In the genomic region with DNA sequence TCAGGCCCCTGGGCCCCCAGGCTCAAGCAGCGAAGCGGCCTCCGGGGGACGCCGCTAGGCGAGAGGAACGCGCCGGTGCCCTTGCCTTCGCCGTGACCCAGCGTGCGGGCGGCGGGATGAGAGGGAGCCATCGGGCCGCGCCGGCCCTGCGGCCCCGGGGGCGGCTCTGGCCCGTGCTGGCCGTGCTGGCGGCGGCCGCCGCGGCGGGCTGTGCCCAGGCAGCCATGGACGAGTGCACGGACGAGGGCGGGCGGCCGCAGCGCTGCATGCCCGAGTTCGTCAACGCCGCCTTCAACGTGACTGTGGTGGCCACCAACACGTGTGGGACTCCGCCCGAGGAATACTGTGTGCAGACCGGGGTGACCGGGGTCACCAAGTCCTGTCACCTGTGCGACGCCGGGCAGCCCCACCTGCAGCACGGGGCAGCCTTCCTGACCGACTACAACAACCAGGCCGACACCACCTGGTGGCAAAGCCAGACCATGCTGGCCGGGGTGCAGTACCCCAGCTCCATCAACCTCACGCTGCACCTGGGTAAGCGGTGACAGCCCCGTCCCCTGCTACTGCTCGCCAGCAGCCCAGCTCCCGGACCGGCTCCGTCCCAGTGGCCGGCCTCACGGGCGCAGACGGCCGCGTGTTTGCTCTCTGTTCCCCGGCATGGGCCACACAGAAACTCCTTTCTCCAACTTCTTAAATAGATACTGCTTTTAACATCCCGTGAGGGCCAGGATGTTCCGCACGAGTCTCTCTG, we compare ENCODE assay signal across 8 cellular contexts. TPM values are rescaled to one million over a fixed set of nuclear protein-coding genes. Genes with fewer than 3 reads are reported as not detected.
A peak's percentile ranks its signal among the peaks of the same experiment; 100 is the strongest.
DNase-seq lines count a peak whose midpoint lies in the region; ATAC-seq and TF ChIP-seq lines count a peak whose summit lies in the region.

No MANE protein-coding gene starts in this region.

- peak overlapping the region; percentile 97 for H3K4me2 ChIP-seq in neural cell (ENCODE audit: low read length)

- H3K4me3 ChIP-seq in fibroblast of pulmonary artery (replicated peaks; ENCODE audit: low read depth, low read length), result peak overlapping the region; percentile 82
- peak overlapping the region; percentile 88 for H3K4me3 ChIP-seq in neural cell (ENCODE audit: low read length)

- no peaks in the 10 kb centered on the region for H3K9me3 ChIP-seq in neural cell (ENCODE audit: low read length)

- H4K20me1 ChIP-seq in neural cell (ENCODE audit: insufficient read depth), result peaks cover 3% of the 10 kb centered on the region

- ATAC-seq in GM19035 (IDR thresholded peaks at IDR 0.05; ENCODE audit: unreplicated experiment) (peak; percentile 69), HG03108 (IDR thresholded peaks at IDR 0.05; ENCODE audit: unreplicated experiment) (peak; percentile 59)

- TF ChIP-seq CTCF in fibroblast of pulmonary artery (IDR thresholded peaks at IDR 0.05; ENCODE audit: low read length, missing control alignments) (peak; percentile 48), neural cell (IDR thresholded peaks at IDR 0.05; ENCODE audit: poor library complexity, severe bottlenecking) (peak; percentile 65)

- H3K9me2 ChIP-seq in neural cell (ENCODE audit: insufficient read depth, low read length), result no peaks in the 10 kb centered on the region

- no peaks in the 10 kb centered on the region for H3K27me3 ChIP-seq in neural cell (ENCODE audit: insufficient read depth, low read depth, low read length)

- H3K9ac ChIP-seq in neural cell (ENCODE audit: low read length), result peak overlapping the region; percentile 85

- no peak overlapping the region for H2AFZ ChIP-seq in neural cell (ENCODE audit: low read depth, low read length)

- no peak for TF ChIP-seq EP300 in neural cell (conservative IDR thresholded peaks at IDR 0.05; ENCODE audit: poor library complexity, severe bottlenecking)

- DNase-seq in CD1c-positive myeloid dendritic cell (ENCODE audit: extremely low spot score) (peak; percentile 29), NCI-H2227 treated with DMSO at 0.1 percent for 48 hours (lab: John Stamatoyannopoulos, UW) (peak; percentile 63), fibroblast of pulmonary artery (ENCODE audit: low read depth) (peak; percentile 60), putamen (ENCODE audit: low spot score) (no peak)
- DNase-seq in activated CD8-positive, alpha-beta memory T cell treated with anti-CD3 and anti-CD28 coated beads, Interleukin-2, amount 50 U/mL, for 48 hours, result peak; percentile 72

- H3K79me2 ChIP-seq in neural cell (replicated peaks; ENCODE audit: insufficient read depth, low read length), result peaks cover 16% of the 10 kb centered on the region

- H3K27ac ChIP-seq in neural cell (ENCODE audit: low read length), result no peak overlapping the region

- H3F3A ChIP-seq in neural cell (ENCODE audit: insufficient read depth, low read length, poor library complexity, severe bottlenecking), result peaks cover 4% of the 10 kb centered on the region

- H3K36me3 ChIP-seq in neural cell (ENCODE audit: insufficient read depth, low read length), result no peaks in the 10 kb centered on the region

- peak; percentile 40 for TF ChIP-seq RAD21 in neural cell (conservative IDR thresholded peaks at IDR 0.05)

TF ChIP-seq in neural cell, 6 proteins besides CTCF, POLR2A, EP300 and RAD21:
- TF ChIP-seq SMC3 (conservative IDR thresholded peaks at IDR 0.05; ENCODE audit: poor library complexity) (peak; percentile 65), TAF1 (IDR thresholded peaks at IDR 0.05; ENCODE audit: low read depth) (no peak), POLR2AphosphoS5 (IDR thresholded peaks at IDR 0.05) (no peak), EZH2 (IDR thresholded peaks at IDR 0.05; ENCODE audit: borderline replicate concordance, insufficient read depth, low read length, poor library complexity, severe bottlenecking) (no peak), MXI1 (conservative IDR thresholded peaks at IDR 0.05; ENCODE audit: poor library complexity, severe bottlenecking) (peak; percentile 89)
- TF ChIP-seq, protein P1, sequence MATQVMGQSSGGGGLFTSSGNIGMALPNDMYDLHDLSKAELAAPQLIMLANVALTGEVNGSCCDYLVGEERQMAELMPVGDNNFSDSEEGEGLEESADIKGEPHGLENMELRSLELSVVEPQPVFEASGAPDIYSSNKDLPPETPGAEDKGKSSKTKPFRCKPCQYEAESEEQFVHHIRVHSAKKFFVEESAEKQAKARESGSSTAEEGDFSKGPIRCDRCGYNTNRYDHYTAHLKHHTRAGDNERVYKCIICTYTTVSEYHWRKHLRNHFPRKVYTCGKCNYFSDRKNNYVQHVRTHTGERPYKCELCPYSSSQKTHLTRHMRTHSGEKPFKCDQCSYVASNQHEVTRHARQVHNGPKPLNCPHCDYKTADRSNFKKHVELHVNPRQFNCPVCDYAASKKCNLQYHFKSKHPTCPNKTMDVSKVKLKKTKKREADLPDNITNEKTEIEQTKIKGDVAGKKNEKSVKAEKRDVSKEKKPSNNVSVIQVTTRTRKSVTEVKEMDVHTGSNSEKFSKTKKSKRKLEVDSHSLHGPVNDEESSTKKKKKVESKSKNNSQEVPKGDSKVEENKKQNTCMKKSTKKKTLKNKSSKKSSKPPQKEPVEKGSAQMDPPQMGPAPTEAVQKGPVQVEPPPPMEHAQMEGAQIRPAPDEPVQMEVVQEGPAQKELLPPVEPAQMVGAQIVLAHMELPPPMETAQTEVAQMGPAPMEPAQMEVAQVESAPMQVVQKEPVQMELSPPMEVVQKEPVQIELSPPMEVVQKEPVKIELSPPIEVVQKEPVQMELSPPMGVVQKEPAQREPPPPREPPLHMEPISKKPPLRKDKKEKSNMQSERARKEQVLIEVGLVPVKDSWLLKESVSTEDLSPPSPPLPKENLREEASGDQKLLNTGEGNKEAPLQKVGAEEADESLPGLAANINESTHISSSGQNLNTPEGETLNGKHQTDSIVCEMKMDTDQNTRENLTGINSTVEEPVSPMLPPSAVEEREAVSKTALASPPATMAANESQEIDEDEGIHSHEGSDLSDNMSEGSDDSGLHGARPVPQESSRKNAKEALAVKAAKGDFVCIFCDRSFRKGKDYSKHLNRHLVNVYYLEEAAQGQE (IDR thresholded peaks at IDR 0.05; ENCODE audit: borderline replicate concordance), result no peak

RNA-seq across cellular contexts. Expression of a gene that starts 0.6 kb away (rescaled TPM):
- polyA plus RNA-seq in neural cell, result 4.2 TPM in 2 replicates
- 20.1 and 22.6 TPM in 2 replicates for polyA minus RNA-seq in neural cell
